8 cellular contexts compared by ENCODE assay signal in genomic region chr2:196248467-196249104, GRCh38.
A peak's percentile ranks its signal among the peaks of the same experiment; 100 is the strongest.
DNase-seq lines count a peak whose midpoint lies in the region; ATAC-seq and TF ChIP-seq lines count a peak whose summit lies in the region.
"Had no signal": no experiment of that assay in that cellular context is flagged by ENCODE, and none has a peak within 500 bp of the region (broad histone marks: within the 10 kb centered on the region; RNA-seq: fewer than 3 reads in every experiment).

No MANE protein-coding gene starts in this region.

- no peaks in the 10 kb centered on the region for H3K36me3 ChIP-seq in smooth muscle cell (ENCODE audit: low read depth)

- H3K36me3 Mint-ChIP-seq in HFFc6 (ENCODE audit: low read depth): peaks cover 23% of the 10 kb centered on the region

- TF ChIP-seq CTCF in HFFc6 (IDR thresholded peaks at IDR 0.05) (no peak), NB4 (IDR thresholded peaks at IDR 0.05; ENCODE audit: low read depth, low read length) (no peak), coronary artery (IDR thresholded peaks at IDR 0.05) (no peak), smooth muscle cell (IDR thresholded peaks at IDR 0.05; ENCODE audit: borderline replicate concordance, insufficient read depth, poor library complexity, severe bottlenecking) (no peak)

- no peaks in the 10 kb centered on the region for H3K9me3 ChIP-seq in smooth muscle cell (replicated peaks; ENCODE audit: low read depth)

- ATAC-seq in GM18858 (IDR thresholded peaks at IDR 0.05; ENCODE audit: unreplicated experiment): no peak

- no peak overlapping the region for H2AFZ ChIP-seq in smooth muscle cell (ENCODE audit: low read depth)

- H3K4me1 ChIP-seq in smooth muscle cell (ENCODE audit: low read depth): peaks cover 18% of the 10 kb centered on the region

- H4K20me1 ChIP-seq in smooth muscle cell (ENCODE audit: low read depth): no peaks in the 10 kb centered on the region

- H3K27me3 ChIP-seq in smooth muscle cell (ENCODE audit: low read depth): no peaks in the 10 kb centered on the region

- no peaks in the 10 kb centered on the region for H3K27me3 Mint-ChIP-seq in HFFc6 (ENCODE audit: insufficient read depth)

- peak overlapping the region; percentile 18 for H3K4me2 ChIP-seq in smooth muscle cell

- H3K4me3 ChIP-seq in NB4 (ENCODE audit: low read depth, low read length) (no peak overlapping the region), coronary artery (no peak overlapping the region), smooth muscle cell (no peak overlapping the region)

- H3K27ac ChIP-seq in coronary artery: peak overlapping the region; percentile 48 to 79
- peak overlapping the region; percentile 81 for H3K27ac ChIP-seq in smooth muscle cell (ENCODE audit: low read depth)

- no peaks in the 10 kb centered on the region for H3K79me2 ChIP-seq in smooth muscle cell (ENCODE audit: low read depth)

- 69% methylated on average over 1 of the region's 1 CpG for WGBS in smooth muscle cell (ENCODE audit: low lambda C conversion rate)

- H3K9ac ChIP-seq in smooth muscle cell (ENCODE audit: low read depth): no peak overlapping the region

- peaks cover 88% of the 10 kb centered on the region for H3K4me1 Mint-ChIP-seq in HFFc6 (ENCODE audit: low read depth)

- no peaks in the 10 kb centered on the region for H3K9me3 Mint-ChIP-seq in HFFc6

- DNase-seq in HFFc6 (no peak), NB4 (ENCODE audit: low read depth) (peak; percentile 56), coronary artery (ENCODE audit: low spot score) (no peak), smooth muscle cell (lab: John Stamatoyannopoulos, UW; ENCODE audit: unreplicated experiment) (no peak), midbrain (lab: John Stamatoyannopoulos, UW) (no peak)
- no peak for DNase-seq in activated CD4-positive, CD25-positive, alpha-beta regulatory T cell treated with anti-CD3 and anti-CD28 coated beads, Interleukin-2, amount 50 U/mL, for 72 hours
- DNase-seq: NCI-H1417 treated with DMSO at 0.1 percent for 48 hours had no signal

- TF ChIP-seq POLR2A in NB4 (IDR thresholded peaks at IDR 0.05; ENCODE audit: extremely low read depth, insufficient read length): no peak

- peak overlapping the region; percentile 80 for H3K27ac Mint-ChIP-seq in HFFc6

- peak overlapping the region; percentile 2; the same call in 1 of the 2 replicates for H3K4me3 Mint-ChIP-seq in HFFc6

- peaks cover 17% of the 10 kb centered on the region for H3F3A ChIP-seq in smooth muscle cell (ENCODE audit: low read depth)
